Comparison of ENCODE assay signal across 22 cellular contexts in genomic region chr13:108190897-108191296, GRCh38. TPM values are rescaled to one million over a fixed set of nuclear protein-coding genes. Genes with fewer than 3 reads are reported as not detected.
DNase-seq lines count a peak whose midpoint lies in the region; TF ChIP-seq lines count a peak whose summit lies in the region.
"Had no signal": no experiment of that assay in that cellular context is flagged by ENCODE, and none has a peak within 500 bp of the region (broad histone marks: within the 10 kb centered on the region; RNA-seq: fewer than 3 reads in every experiment).

No MANE protein-coding gene starts in this region.

- DNase-seq in mammary epithelial cell, result no peak
- no peak for DNase-seq in breast epithelium (ENCODE audit: low spot score in 2 of 2)
- DNase-seq in SK-MEL-5 (ENCODE audit: low read depth, low spot score), result peak; percentile 4
- peak; percentile 13 for DNase-seq in foreskin melanocyte
- no peak for DNase-seq in cerebellum (ENCODE audit: low spot score)
- DNase-seq in HT-29 (ENCODE audit: low spot score), result no peak
- DNase-seq: 8988T; ACHN; AML-193; BE2C; CD4-positive, alpha-beta T cell; CD8-positive, alpha-beta memory T cell; DMS 273 treated with DMSO at 0.1 percent for 48 hours; DMS79; EL; GDM1; GOT3; H7; HCEC 1CT had no signal

- H3K9me3 ChIP-seq in mammary epithelial cell (replicated peaks; ENCODE audit: insufficient read depth, low read length), result peaks cover 4% of the 10 kb centered on the region
- H3K9me3 ChIP-seq in breast epithelium, result peaks cover 16 to 18% of the 10 kb centered on the region in 2 donors
- H3K9me3 ChIP-seq: A549, BE2C had no signal

- CTCF ChIA-PET in mammary epithelial cell (lab: Charles Lee; ENCODE audit: low non-redundant PET), result no interaction called here

- H4K20me1 ChIP-seq in mammary epithelial cell (ENCODE audit: insufficient read depth, low read length), result no peaks in the 10 kb centered on the region
- H4K20me1 ChIP-seq: BLaER1 treated with 17β-estradiol and CSF1 and Interleukin-3, amounts not matched to agents 10 nM and 100 nM had no signal

- 15% methylated on average over 3 of the region's 3 CpGs for WGBS in mammary epithelial cell (ENCODE audit: low coverage, missing lambda C conversion rate)

- no peak for TF ChIP-seq CTCF in mammary epithelial cell (conservative IDR thresholded peaks at IDR 0.05 in 1 of 2, IDR thresholded peaks at IDR 0.05 in 1 of 2; ENCODE audit: extremely low read depth in 1 of 2, insufficient read depth in 1 of 2, low read depth in 1 of 2, low read length in 2 of 2)
- no peak for TF ChIP-seq CTCF in breast epithelium (IDR thresholded peaks at IDR 0.05)

- H3K4me1 ChIP-seq in mammary epithelial cell (ENCODE audit: insufficient read depth, low read length) (peaks cover 28% of the 10 kb centered on the region), breast epithelium (no peaks in the 10 kb centered on the region)
- H3K4me1 ChIP-seq: A549; BE2C; BLaER1 treated with 17β-estradiol and CSF1 and Interleukin-3, amounts not matched to agents 10 nM and 100 nM had no signal

- dilution Hi-C loops in mammary epithelial cell (cut with HindIII; ENCODE audit: low sequenced_read_pairs), result loop anchor here (5.0 kb wide), 1 partner anchor 64 kb away; no protein-coding TSS in a partner anchor

- H3K36me3 ChIP-seq in mammary epithelial cell (ENCODE audit: insufficient read depth, low read length), result no peaks in the 10 kb centered on the region
- no peaks in the 10 kb centered on the region for H3K36me3 ChIP-seq in breast epithelium
- H3K36me3 ChIP-seq: BE2C had no signal

- in situ Hi-C loops in mammary epithelial cell (cut with MboI; ENCODE audit: low sequenced_read_pairs in 2 of 2) (no loop called here), SK-MEL-5 (cut with HindIII; ENCODE audit: low pct_unique_long_range_greater_than_20kb, low sequenced_read_pairs) (no loop called here)

- intact Hi-C loops in mammary epithelial cell (cut with micrococcal nuclease) (no loop called here), breast epithelium (cut with DNase I; ENCODE audit: low total_unique reads) (no loop called here)

- no peak overlapping the region for H3K4me3 ChIP-seq in mammary epithelial cell (replicated peaks in 1 of 3; ENCODE audit: insufficient read depth in 1 of 3, low read depth in 2 of 3, low read length in 3 of 3)
- no peak overlapping the region for H3K4me3 ChIP-seq in breast epithelium
- H3K4me3 ChIP-seq: A549; BLaER1 treated with 17β-estradiol and CSF1 and Interleukin-3, amounts not matched to agents 10 nM and 100 nM; GM12878 had no signal

- no peaks in the 10 kb centered on the region for H3K79me2 ChIP-seq in mammary epithelial cell (ENCODE audit: insufficient read depth, low read length)

- no peak overlapping the region for H3K9ac ChIP-seq in mammary epithelial cell (ENCODE audit: insufficient read depth, low read length)
- H3K9ac ChIP-seq: BLaER1 treated with 17β-estradiol and CSF1 and Interleukin-3, amounts not matched to agents 10 nM and 100 nM had no signal

- H3K27me3 ChIP-seq in mammary epithelial cell (ENCODE audit: insufficient read depth, low read length), result no peaks in the 10 kb centered on the region
- no peaks in the 10 kb centered on the region for H3K27me3 ChIP-seq in breast epithelium
- H3K27me3 ChIP-seq: BE2C; BLaER1 treated with 17β-estradiol and CSF1 and Interleukin-3, amounts not matched to agents 10 nM and 100 nM had no signal

- peak overlapping the region; percentile 63 for H2AFZ ChIP-seq in mammary epithelial cell (ENCODE audit: low read depth, low read length)

- no peak overlapping the region for H3K27ac ChIP-seq in mammary epithelial cell (ENCODE audit: insufficient read depth, low read depth, low read length)
- H3K27ac ChIP-seq in breast epithelium, result no peak overlapping the region
- H3K27ac ChIP-seq: A549; BLaER1 treated with 17β-estradiol and CSF1 and Interleukin-3, amounts not matched to agents 10 nM and 100 nM had no signal

- BruUV-seq in mammary epithelial cell (replicated peaks; lab: Mats Ljungman, UMichigan), result no TSS peak

- no peak for TF ChIP-seq POLR2A in breast epithelium (IDR thresholded peaks at IDR 0.05)

- H3K4me2 ChIP-seq in mammary epithelial cell (ENCODE audit: insufficient read depth, low read depth, low read length), result no peak overlapping the region
- H3K4me2 ChIP-seq: A549; BLaER1 treated with 17β-estradiol and CSF1 and Interleukin-3, amounts not matched to agents 10 nM and 100 nM had no signal

RNA-seq across cellular contexts. Expression of gene LIG4, which starts 24.4 kb away (rescaled TPM):
- 10 to 100 TPM; 15.2 to 16.4 TPM for total RNA-seq in mammary epithelial cell
- 3.7 TPM for polyA plus RNA-seq in mammary epithelial cell
- polyA minus RNA-seq in mammary epithelial cell, result 5.9 TPM
- 10 to 100 TPM; 10.1 to 11.1 (median 10.1) TPM for total RNA-seq in breast epithelium
- 14.0 and 16.7 TPM in 2 replicates for total RNA-seq in SK-MEL-5 (2014; rRNA removed; shearing (Covaris generic))
- polyA plus RNA-seq in SK-MEL-5 (2015; cell fraction: cytosol; rRNA removed), result 10.1 and 11.2 TPM in 2 replicates
- 36.3 and 38.1 TPM in 2 replicates for polyA plus RNA-seq in SK-MEL-5 (2015; cell fraction: nucleus; rRNA removed)
- 16.7 TPM for total RNA-seq in cerebellum
- 3.7 and 4.3 TPM in 2 replicates for total RNA-seq in HT-29 (2014; rRNA removed; shearing (Covaris generic))

RNA-seq across cellular contexts. Expression of gene ABHD13, which starts 27.3 kb away (rescaled TPM):
- total RNA-seq in mammary epithelial cell (10 to 100 TPM; 10.1 to 13.3 TPM), breast epithelium (10 to 100 TPM in 2 of 3 donors, 1 to 10 TPM in 1; 9.9 to 20.5 (median 14.4) TPM), cerebellum (13.3 TPM)
- polyA plus RNA-seq in mammary epithelial cell, result 3.9 TPM
- 2.1 TPM for polyA minus RNA-seq in mammary epithelial cell
- 9.6 and 10.4 TPM in 2 replicates for total RNA-seq in SK-MEL-5 (2014; rRNA removed; shearing (Covaris generic))
- polyA plus RNA-seq in SK-MEL-5 (2015; cell fraction: cytosol; rRNA removed), result 10.5 and 11.6 TPM in 2 replicates
- polyA plus RNA-seq in SK-MEL-5 (2015; cell fraction: nucleus; rRNA removed), result 20.4 and 23.2 TPM in 2 replicates
- 3.6 and 5.1 TPM in 2 replicates for total RNA-seq in HT-29 (2014; rRNA removed; shearing (Covaris generic))

Comparison
In these comparisons a context has a peak if more than half of its experiments do, and no peak if none do; other contexts are left out.
1. DNase-seq: peak in SK-MEL-5 (single experiment) and foreskin melanocyte (single experiment); none in mammary epithelial cell (single experiment), breast epithelium (0 of 2), cerebellum (single experiment) and HT-29 (single experiment).